ENCODE assay signal across 1 cellular context in the genomic region with DNA sequence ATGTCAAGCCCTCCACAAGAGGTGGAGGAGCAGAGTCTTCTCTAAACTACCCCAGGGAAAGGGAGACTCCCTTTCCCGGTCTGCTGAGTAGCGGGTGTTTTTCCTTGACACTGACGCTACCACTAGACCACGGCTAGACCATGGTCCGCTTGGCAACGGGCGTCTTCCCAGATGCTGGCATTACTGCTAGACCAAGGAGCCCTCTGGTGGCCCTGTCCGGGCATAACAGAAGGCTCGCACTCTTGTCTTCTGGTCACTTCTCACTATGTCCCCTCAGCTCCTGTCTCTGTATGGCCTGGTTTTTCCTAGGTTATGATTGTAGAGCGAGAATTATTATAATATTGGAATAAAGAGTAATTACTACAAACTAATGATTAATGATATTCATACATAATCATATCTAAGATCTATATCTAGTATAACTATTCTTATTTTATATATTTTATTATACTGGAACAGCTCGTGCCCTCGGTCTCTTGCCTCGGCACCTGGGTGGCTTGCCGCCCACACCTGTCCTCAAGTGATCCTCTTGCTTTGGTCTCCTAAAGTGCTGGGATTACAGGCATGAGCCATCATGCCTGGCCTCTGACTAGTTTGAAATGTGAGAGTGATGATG.
TF ChIP-seq lines count a peak whose summit lies in the region.

No MANE protein-coding gene starts in this region.

TF ChIP-seq in HepG2, 621 proteins besides CTCF, POLR2A, EP300 and RAD21 (continued from another document):
- TF ChIP-seq, protein P1, sequence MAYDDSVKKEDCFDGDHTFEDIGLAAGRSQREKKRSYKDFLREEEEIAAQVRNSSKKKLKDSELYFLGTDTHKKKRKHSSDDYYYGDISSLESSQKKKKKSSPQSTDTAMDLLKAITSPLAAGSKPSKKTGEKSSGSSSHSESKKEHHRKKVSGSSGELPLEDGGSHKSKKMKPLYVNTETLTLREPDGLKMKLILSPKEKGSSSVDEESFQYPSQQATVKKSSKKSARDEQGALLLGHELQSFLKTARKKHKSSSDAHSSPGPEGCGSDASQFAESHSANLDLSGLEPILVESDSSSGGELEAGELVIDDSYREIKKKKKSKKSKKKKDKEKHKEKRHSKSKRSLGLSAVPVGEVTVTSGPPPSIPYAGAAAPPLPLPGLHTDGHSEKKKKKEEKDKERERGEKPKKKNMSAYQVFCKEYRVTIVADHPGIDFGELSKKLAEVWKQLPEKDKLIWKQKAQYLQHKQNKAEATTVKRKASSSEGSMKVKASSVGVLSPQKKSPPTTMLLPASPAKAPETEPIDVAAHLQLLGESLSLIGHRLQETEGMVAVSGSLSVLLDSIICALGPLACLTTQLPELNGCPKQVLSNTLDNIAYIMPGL (CRISPR knock-in tag; IDR thresholded peaks at IDR 0.05; ENCODE audit: borderline replicate concordance in 1 of 2, low read depth in 1 of 2): 0 out of 4 replicates have a peak, but pooled peaks of 1 of the 2 experiments have one; percentile 35
- peak; percentile 92 for TF ChIP-seq STAG1 (CRISPR knock-in tag; IDR thresholded peaks at IDR 0.05)
- TF ChIP-seq, protein P2, sequence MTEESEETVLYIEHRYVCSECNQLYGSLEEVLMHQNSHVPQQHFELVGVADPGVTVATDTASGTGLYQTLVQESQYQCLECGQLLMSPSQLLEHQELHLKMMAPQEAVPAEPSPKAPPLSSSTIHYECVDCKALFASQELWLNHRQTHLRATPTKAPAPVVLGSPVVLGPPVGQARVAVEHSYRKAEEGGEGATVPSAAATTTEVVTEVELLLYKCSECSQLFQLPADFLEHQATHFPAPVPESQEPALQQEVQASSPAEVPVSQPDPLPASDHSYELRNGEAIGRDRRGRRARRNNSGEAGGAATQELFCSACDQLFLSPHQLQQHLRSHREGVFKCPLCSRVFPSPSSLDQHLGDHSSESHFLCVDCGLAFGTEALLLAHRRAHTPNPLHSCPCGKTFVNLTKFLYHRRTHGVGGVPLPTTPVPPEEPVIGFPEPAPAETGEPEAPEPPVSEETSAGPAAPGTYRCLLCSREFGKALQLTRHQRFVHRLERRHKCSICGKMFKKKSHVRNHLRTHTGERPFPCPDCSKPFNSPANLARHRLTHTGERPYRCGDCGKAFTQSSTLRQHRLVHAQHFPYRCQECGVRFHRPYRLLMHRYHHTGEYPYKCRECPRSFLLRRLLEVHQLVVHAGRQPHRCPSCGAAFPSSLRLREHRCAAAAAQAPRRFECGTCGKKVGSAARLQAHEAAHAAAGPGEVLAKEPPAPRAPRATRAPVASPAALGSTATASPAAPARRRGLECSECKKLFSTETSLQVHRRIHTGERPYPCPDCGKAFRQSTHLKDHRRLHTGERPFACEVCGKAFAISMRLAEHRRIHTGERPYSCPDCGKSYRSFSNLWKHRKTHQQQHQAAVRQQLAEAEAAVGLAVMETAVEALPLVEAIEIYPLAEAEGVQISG (CRISPR knock-in tag; IDR thresholded peaks at IDR 0.05): peak; percentile 33; the same call in 1 of the 2 replicates
- TF ChIP-seq SMC3 (IDR thresholded peaks at IDR 0.05; ENCODE audit: low read length): peak; percentile 46
